Comparison of ENCODE assay signal across 10 cellular contexts in genomic region chr11:315051-315481, GRCh38. TPM values are rescaled to one million over a fixed set of nuclear protein-coding genes. Genes with fewer than 3 reads are reported as not detected.
DNase-seq lines count a peak whose midpoint lies in the region; ATAC-seq, FAIRE-seq and TF ChIP-seq lines count a peak whose summit lies in the region.
"Had no signal": no experiment of that assay in that cellular context is flagged by ENCODE, and none has a peak within 500 bp of the region (broad histone marks: within the 10 kb centered on the region; RNA-seq: fewer than 3 reads in every experiment).

No MANE protein-coding gene starts in this region.

- peaks cover 5% of the 10 kb centered on the region for H3K36me3 Mint-ChIP-seq in HFFc6 (ENCODE audit: low read depth)
- peaks cover 46% of the 10 kb centered on the region for H3K36me3 Mint-ChIP-seq in activated naive CD8-positive, alpha-beta T cell treated with anti-CD3 and anti-CD28 coated beads for 36 hours

- no peaks in the 10 kb centered on the region for H3K9me3 Mint-ChIP-seq in HFFc6
- H3K9me3 Mint-ChIP-seq in activated naive CD8-positive, alpha-beta T cell treated with anti-CD3 and anti-CD28 coated beads for 36 hours: no peaks in the 10 kb centered on the region

- no peak for TF ChIP-seq CTCF in HFFc6 (IDR thresholded peaks at IDR 0.05)
- TF ChIP-seq CTCF in kidney (IDR thresholded peaks at IDR 0.05; ENCODE audit: borderline replicate concordance, extremely low read depth, insufficient read depth): no peak

- FAIRE-seq in kidney (lab: Jason Lieb, UNC): no peak

- POLR2A ChIA-PET in HEK293T (lab: Yijun Ruan, JAX): no interaction called here

- H3K27ac ChIP-seq in kidney (ENCODE audit: low read depth in 2 of 2, low read length in 2 of 2): peak overlapping the region; percentile 63 to 81

- peak overlapping the region; percentile 73 to 82 for H3K4me3 ChIP-seq in kidney (ENCODE audit: low read length in 2 of 2)

- no peaks in the 10 kb centered on the region for H3K36me3 ChIP-seq in kidney (ENCODE audit: control insufficient read depth in 1 of 2, insufficient read depth in 2 of 2, low read length in 2 of 2)

- peak overlapping the region; percentile 91 for H3K4me3 Mint-ChIP-seq in HFFc6
- H3K4me3 Mint-ChIP-seq in activated naive CD8-positive, alpha-beta T cell treated with anti-CD3 and anti-CD28 coated beads for 36 hours: peak overlapping the region; percentile 86

- intact Hi-C loops in kidney (cut with DNase I): no loop called here

- H3K9ac ChIP-seq in kidney (ENCODE audit: low read length in 2 of 2): peak overlapping the region; percentile 58 to 85

- ATAC-seq in stimulated activated naive CD8-positive, alpha-beta T cell treated with anti-CD3 and anti-CD28 coated beads, Interleukin-15, Interleukin-2, amounts not matched to agents 100 U/mL and 50 U/mL, for 24 hours: no peak
- ATAC-seq in GM21786 (IDR thresholded peaks at IDR 0.05; ENCODE audit: unreplicated experiment) (no peak), GM21737 (IDR thresholded peaks at IDR 0.05; ENCODE audit: unreplicated experiment) (no peak), GM19035 (IDR thresholded peaks at IDR 0.05; ENCODE audit: unreplicated experiment) (no peak)

- CTCF ChIA-PET in HEK293T (lab: Yijun Ruan, JAX): no interaction called here

- H3K4me1 Mint-ChIP-seq in HFFc6 (ENCODE audit: low read depth): peaks cover 50% of the 10 kb centered on the region
- H3K4me1 Mint-ChIP-seq in activated naive CD8-positive, alpha-beta T cell treated with anti-CD3 and anti-CD28 coated beads for 36 hours: peaks cover 30% of the 10 kb centered on the region

- no peaks in the 10 kb centered on the region for H3K9me3 ChIP-seq in kidney (ENCODE audit: control insufficient read depth in 1 of 2, low read length in 2 of 2)

- H3K27me3 Mint-ChIP-seq in HFFc6 (ENCODE audit: insufficient read depth): peaks cover 11% of the 10 kb centered on the region
- peaks cover 6% of the 10 kb centered on the region for H3K27me3 Mint-ChIP-seq in activated naive CD8-positive, alpha-beta T cell treated with anti-CD3 and anti-CD28 coated beads for 36 hours

- peaks cover 7 to 24% of the 10 kb centered on the region in 2 donors for H3K4me1 ChIP-seq in kidney (ENCODE audit: control insufficient read depth in 1 of 2, insufficient read depth in 1 of 2, low read depth in 1 of 2, low read length in 2 of 2)

- DNase-seq in HFFc6: no peak
- no peak for DNase-seq in activated naive CD8-positive, alpha-beta T cell treated with anti-CD3 and anti-CD28 coated beads for 36 hours
- DNase-seq in kidney: peak; percentile 54
- peak; percentile 31 for DNase-seq in stimulated activated naive CD8-positive, alpha-beta T cell treated with anti-CD3 and anti-CD28 coated beads, Interleukin-15, Interleukin-2, amounts not matched to agents 100 U/mL and 50 U/mL, for 24 hours
- no peak for DNase-seq in HEK293T (ENCODE audit: extremely low spot score)

- 0 out of 2 replicates have a peak overlapping the region, but pooled peaks have one; percentile 7 for H3K27ac Mint-ChIP-seq in HFFc6
- H3K27ac Mint-ChIP-seq in activated naive CD8-positive, alpha-beta T cell treated with anti-CD3 and anti-CD28 coated beads for 36 hours: peak overlapping the region; percentile 96

TF ChIP-seq in HEK293T, 16 proteins besides CTCF, POLR2A, EP300 and RAD21:
- no peak for TF ChIP-seq LEF1 (IDR thresholded peaks at IDR 0.05; ENCODE audit: borderline replicate concordance)
- TF ChIP-seq TARDBP (IDR thresholded peaks at IDR 0.05): no peak
- TF ChIP-seq ZNF384 (IDR thresholded peaks at IDR 0.05): no peak
- TF ChIP-seq L3MBTL2 (conservative IDR thresholded peaks at IDR 0.05): no peak
- TF ChIP-seq FOXK2 (IDR thresholded peaks at IDR 0.05): no peak
- no peak for TF ChIP-seq ARNT (IDR thresholded peaks at IDR 0.05)
- no peak for TF ChIP-seq BHLHE40 (IDR thresholded peaks at IDR 0.05; ENCODE audit: borderline replicate concordance)
- no peak for TF ChIP-seq NFRKB (IDR thresholded peaks at IDR 0.05)
- no peak for TF ChIP-seq FOXM1 (IDR thresholded peaks at IDR 0.05; ENCODE audit: borderline replicate concordance)
- no peak for TF ChIP-seq ELF4 (IDR thresholded peaks at IDR 0.05)
- TF ChIP-seq SUZ12 (IDR thresholded peaks at IDR 0.05): no peak
- TF ChIP-seq PKNOX1 (IDR thresholded peaks at IDR 0.05): no peak
- no peak for TF ChIP-seq FOXA1 (IDR thresholded peaks at IDR 0.05)
- TF ChIP-seq SP1 (IDR thresholded peaks at IDR 0.05): no peak
- no peak for TF ChIP-seq CTBP1 (IDR thresholded peaks at IDR 0.05; ENCODE audit: borderline replicate concordance)
- TF ChIP-seq HDGF (IDR thresholded peaks at IDR 0.05; ENCODE audit: borderline replicate concordance): no peak

RNA-seq across cellular contexts. Expression of gene IFITM1, which starts 1.2 kb away (rescaled TPM):
- 10 to 100 TPM; 23.5 to 36.1 (median 30.0) TPM for total RNA-seq in HFFc6 (2021; fragmentation: NEBNext Ultra II Directional; extraction: Animal tissue kit (Norgen Biotek cat#: 25700))
- 100 to 1,000 TPM; 345 to 356 TPM for total RNA-seq in activated naive CD8-positive, alpha-beta T cell treated with anti-CD3 and anti-CD28 coated beads for 36 hours
- total RNA-seq in kidney: 440 TPM
- 248 TPM for polyA plus RNA-seq in kidney (ENCODE audit: insufficient read depth, low read depth, low replicate concordance)

RNA-seq across cellular contexts. Expression of gene IFITM3, which starts 5.6 kb away (rescaled TPM):
- 100 to 1,000 TPM; 399 to 531 (median 452) TPM for total RNA-seq in HFFc6 (2021; fragmentation: NEBNext Ultra II Directional; extraction: Animal tissue kit (Norgen Biotek cat#: 25700))
- total RNA-seq in activated naive CD8-positive, alpha-beta T cell treated with anti-CD3 and anti-CD28 coated beads for 36 hours: 10 to 100 TPM; 93.0 to 96.1 TPM
- total RNA-seq in kidney: 1,286 TPM
- 1,281 TPM for polyA plus RNA-seq in kidney (ENCODE audit: insufficient read depth, low read depth, low replicate concordance)

RNA-seq across cellular contexts. Expression of gene IFITM2, which starts 7.5 kb away (rescaled TPM):
- total RNA-seq in HFFc6 (2021; fragmentation: NEBNext Ultra II Directional; extraction: Animal tissue kit (Norgen Biotek cat#: 25700)): 100 to 1,000 TPM; 257 to 325 (median 291) TPM
- total RNA-seq in activated naive CD8-positive, alpha-beta T cell treated with anti-CD3 and anti-CD28 coated beads for 36 hours: 100 to 1,000 TPM; 474 to 496 TPM
- 1,111 TPM for total RNA-seq in kidney
- 814 TPM for polyA plus RNA-seq in kidney (ENCODE audit: insufficient read depth, low read depth, low replicate concordance)

RNA-seq across cellular contexts. Expression of gene IFITM5, which starts 15.7 kb away (rescaled TPM):
- total RNA-seq in HFFc6 (2021; fragmentation: NEBNext Ultra II Directional; extraction: Animal tissue kit (Norgen Biotek cat#: 25700)): not detected
- not detected for total RNA-seq in activated naive CD8-positive, alpha-beta T cell treated with anti-CD3 and anti-CD28 coated beads for 36 hours
- not detected for total RNA-seq in kidney
- polyA plus RNA-seq in kidney (ENCODE audit: insufficient read depth, low read depth, low replicate concordance): not detected
- total RNA-seq: lung microvascular endothelial cell, temporal lobe had no signal

RNA-seq across cellular contexts. Expression of gene PGGHG, which starts 26.1 kb away (rescaled TPM):
- total RNA-seq in HFFc6 (2021; fragmentation: NEBNext Ultra II Directional; extraction: Animal tissue kit (Norgen Biotek cat#: 25700)): 10 to 100 TPM in 4 of 6 experiments, 1 to 10 TPM in 2; 9.7 to 12.2 (median 11.4) TPM
- total RNA-seq in activated naive CD8-positive, alpha-beta T cell treated with anti-CD3 and anti-CD28 coated beads for 36 hours: 100 to 1,000 TPM; 206 to 209 TPM
- 64.1 TPM for total RNA-seq in kidney
- polyA plus RNA-seq in kidney (ENCODE audit: insufficient read depth, low read depth, low replicate concordance): 16.1 TPM

Comparison
In these comparisons a context has a peak if more than half of its experiments do, and no peak if none do; other contexts are left out.
1. DNase-seq: peak in kidney (single experiment) and stimulated activated naive CD8-positive, alpha-beta T cell treated with anti-CD3 and anti-CD28 coated beads, Interleukin-15, Interleukin-2, amounts not matched to agents 100 U/mL and 50 U/mL, for 24 hours (single experiment); none in HFFc6 (single experiment), activated naive CD8-positive, alpha-beta T cell treated with anti-CD3 and anti-CD28 coated beads for 36 hours (single experiment) and HEK293T (single experiment).
2. RNA of gene IFITM1, which starts 1.2 kb away (total RNA-seq): 440 TPM in kidney (single experiment) and 345 to 356 TPM in activated naive CD8-positive, alpha-beta T cell treated with anti-CD3 and anti-CD28 coated beads for 36 hours; 23.5 to 36.1 TPM in HFFc6; every median in the first group is over 4 times any median in the second.
3. RNA of gene IFITM3, which starts 5.6 kb away (total RNA-seq): 1,286 TPM in kidney (single experiment) and 399 to 531 TPM in HFFc6; 93.0 to 96.1 TPM in activated naive CD8-positive, alpha-beta T cell treated with anti-CD3 and anti-CD28 coated beads for 36 hours; every median in the first group is over 4 times any median in the second.